ENCODE assay signal across 18 cellular contexts in genomic region chr1:11898831-11899467, GRCh38. TPM values are rescaled to one million over a fixed set of nuclear protein-coding genes. Genes with fewer than 3 reads are reported as not detected.
DNase-seq lines count a peak whose midpoint lies in the region; ATAC-seq, FAIRE-seq and TF ChIP-seq lines count a peak whose summit lies in the region.
"Had no signal": no experiment of that assay in that cellular context is flagged by ENCODE, and none has a peak within 500 bp of the region (broad histone marks: within the 10 kb centered on the region; RNA-seq: fewer than 3 reads in every experiment).

No MANE protein-coding gene starts in this region.

- FAIRE-seq in pancreas (lab: Jason Lieb, UNC), result no peak

- peaks cover 37% of the 10 kb centered on the region for H3K27me3 Mint-ChIP-seq in activated CD4-positive, alpha-beta memory T cell treated with anti-CD3 and anti-CD28 coated beads for 36 hours
- peaks cover 48% of the 10 kb centered on the region for H3K27me3 Mint-ChIP-seq in activated CD4-positive, alpha-beta memory T cell treated with anti-CD3 and anti-CD28 coated beads, Interleukin-2, amount 10 ng/mL, durations not matched to agents 7 days and 5 days
- peaks cover 7% of the 10 kb centered on the region for H3K27me3 Mint-ChIP-seq in endodermal cell (ENCODE audit: insufficient read depth)

- CTCF ChIA-PET in activated CD4-positive, alpha-beta memory T cell treated with anti-CD3 and anti-CD28 coated beads for 36 hours (lab: Charles Lee), result interaction anchor here (1.3 kb wide), 2 partner anchors 61 to 114 kb away, joined by 3 to 4 read pairs; no protein-coding TSS in a partner anchor
- CTCF ChIA-PET in activated CD4-positive, alpha-beta memory T cell treated with anti-CD3 and anti-CD28 coated beads, Interleukin-2, amount 10 ng/mL, durations not matched to agents 7 days and 5 days (lab: Charles Lee), result no interaction called here
- CTCF ChIA-PET in RWPE1 (lab: Yijun Ruan, JAX), result interaction anchor here (0.6 kb wide), 1 partner anchor 188 kb away, joined by 4 read pairs; no protein-coding TSS in a partner anchor

- H3K36me3 ChIP-seq in endodermal cell (ENCODE audit: control insufficient read depth, insufficient read depth, low read length) (no peaks in the 10 kb centered on the region), pancreas (no peaks in the 10 kb centered on the region)

- H3K4me3 ChIP-seq in endodermal cell (ENCODE audit: low read length) (no peak overlapping the region), pancreas (no peak overlapping the region)

- H3K27ac Mint-ChIP-seq in activated CD4-positive, alpha-beta memory T cell treated with anti-CD3 and anti-CD28 coated beads for 36 hours, result no peak overlapping the region
- H3K27ac Mint-ChIP-seq in activated CD4-positive, alpha-beta memory T cell treated with anti-CD3 and anti-CD28 coated beads, Interleukin-2, amount 10 ng/mL, durations not matched to agents 7 days and 5 days, result no peak overlapping the region
- no peak overlapping the region for H3K27ac Mint-ChIP-seq in endodermal cell
- H3K27ac Mint-ChIP-seq: memory B cell had no signal

- no peaks in the 10 kb centered on the region for H3K4me1 ChIP-seq in endodermal cell (ENCODE audit: control insufficient read depth, insufficient read depth, low read length)
- no peaks in the 10 kb centered on the region for H3K4me1 ChIP-seq in pancreas

- H3K9ac ChIP-seq in endodermal cell (ENCODE audit: extremely low read depth, low read length, poor library complexity, severe bottlenecking), result no peak overlapping the region

- H3K36me3 Mint-ChIP-seq in activated CD4-positive, alpha-beta memory T cell treated with anti-CD3 and anti-CD28 coated beads for 36 hours, result no peaks in the 10 kb centered on the region
- no peaks in the 10 kb centered on the region for H3K36me3 Mint-ChIP-seq in activated CD4-positive, alpha-beta memory T cell treated with anti-CD3 and anti-CD28 coated beads, Interleukin-2, amount 10 ng/mL, durations not matched to agents 7 days and 5 days (ENCODE audit: low read depth)
- H3K36me3 Mint-ChIP-seq in endodermal cell (ENCODE audit: low read depth), result no peaks in the 10 kb centered on the region
- H3K36me3 Mint-ChIP-seq: memory B cell had no signal

- H3K9me3 ChIP-seq in endodermal cell (ENCODE audit: control insufficient read depth, low read length) (no peaks in the 10 kb centered on the region), pancreas (no peaks in the 10 kb centered on the region)

- no peaks in the 10 kb centered on the region for H3K9me3 Mint-ChIP-seq in activated CD4-positive, alpha-beta memory T cell treated with anti-CD3 and anti-CD28 coated beads for 36 hours
- H3K9me3 Mint-ChIP-seq in activated CD4-positive, alpha-beta memory T cell treated with anti-CD3 and anti-CD28 coated beads, Interleukin-2, amount 10 ng/mL, durations not matched to agents 7 days and 5 days, result no peaks in the 10 kb centered on the region
- no peaks in the 10 kb centered on the region for H3K9me3 Mint-ChIP-seq in endodermal cell
- H3K9me3 Mint-ChIP-seq: memory B cell had no signal

- intact Hi-C loops in activated CD4-positive, alpha-beta memory T cell treated with anti-CD3 and anti-CD28 coated beads for 36 hours (cut with micrococcal nuclease), result no loop called here
- intact Hi-C loops in pancreas (cut with DNase I), result loop anchor here in 2 of 3 donors (5.0 to 10.0 kb wide), 2 partner anchors 54 to 62 kb away; partner anchors contain the start of gene NPPA (in 1 of the 2)

- no peak for TF ChIP-seq CTCF in RWPE1 (conservative IDR thresholded peaks at IDR 0.05; ENCODE audit: low read depth)
- TF ChIP-seq CTCF in endodermal cell (conservative IDR thresholded peaks at IDR 0.05), result no peak
- TF ChIP-seq CTCF in pancreas (IDR thresholded peaks at IDR 0.05), result no peak

- WGBS in endodermal cell (ENCODE audit: insufficient coverage in 1 of 2, insufficient read length in 1 of 2), 2 experiments, result 23 to 34% methylated on average over 20 to 26 of the region's 26 CpGs
- WGBS in pancreas, 2 donors, result 13 to 15% methylated on average over 26 of the region's 26 CpGs

- no peaks in the 10 kb centered on the region for H3K4me1 Mint-ChIP-seq in activated CD4-positive, alpha-beta memory T cell treated with anti-CD3 and anti-CD28 coated beads for 36 hours (ENCODE audit: low read depth)
- H3K4me1 Mint-ChIP-seq in activated CD4-positive, alpha-beta memory T cell treated with anti-CD3 and anti-CD28 coated beads, Interleukin-2, amount 10 ng/mL, durations not matched to agents 7 days and 5 days, result no peaks in the 10 kb centered on the region
- no peaks in the 10 kb centered on the region for H3K4me1 Mint-ChIP-seq in endodermal cell
- H3K4me1 Mint-ChIP-seq: memory B cell had no signal

- peaks cover 13% of the 10 kb centered on the region for H3K27me3 ChIP-seq in endodermal cell (ENCODE audit: control insufficient read depth, insufficient read depth, low read length, poor library complexity, severe bottlenecking)
- peaks cover 0 to 11% (median 2%) of the 10 kb centered on the region in 4 donors for H3K27me3 ChIP-seq in pancreas

- H3K27ac ChIP-seq in RWPE1 (no peak overlapping the region), endodermal cell (ENCODE audit: low read depth, low read length) (no peak overlapping the region), pancreas (no peak overlapping the region)

- POLR2A ChIA-PET in activated CD4-positive, alpha-beta memory T cell treated with anti-CD3 and anti-CD28 coated beads for 36 hours (lab: Charles Lee), result interaction anchor here (2.0 kb wide), 1 partner anchor 10 kb away, joined by 12 read pairs; no protein-coding TSS in a partner anchor
- POLR2A ChIA-PET in activated CD4-positive, alpha-beta memory T cell treated with anti-CD3 and anti-CD28 coated beads, Interleukin-2, amount 10 ng/mL, durations not matched to agents 7 days and 5 days (lab: Charles Lee), result interaction anchor here (1.0 to 1.8 kb wide), 3 partner anchors 9 to 11 kb away, joined by 3 to 31 read pairs (median 4); no protein-coding TSS in a partner anchor
- POLR2A ChIA-PET in RWPE1 (lab: Yijun Ruan, JAX; ENCODE audit: low non-redundant PET), result interaction anchor here (1.1 kb wide), 1 partner anchor 9 kb away, joined by 4 read pairs; no protein-coding TSS in a partner anchor

- peak; percentile 32 for DNase-seq in activated CD4-positive, alpha-beta memory T cell treated with anti-CD3 and anti-CD28 coated beads for 36 hours
- no peak for DNase-seq in activated CD4-positive, alpha-beta memory T cell treated with anti-CD3 and anti-CD28 coated beads, Interleukin-2, amount 10 ng/mL, durations not matched to agents 7 days and 5 days
- peak; percentile 25 for DNase-seq in RWPE1 (ENCODE audit: low spot score)
- peak; percentile 93 for DNase-seq in endodermal cell
- DNase-seq in pancreas, result peak in 2 of 6 donors; percentile 68 to 74
- no peak for DNase-seq in occipital lobe (lab: John Stamatoyannopoulos, UW)
- no peak for DNase-seq in middle frontal gyrus (ENCODE audit: extremely low spot score, low spot score)
- DNase-seq: activated gamma-delta T cell treated with Interleukin-2 at 50 U/mL for 16 hours, Calu3, hippocampal formation, NCI-H2171 treated with DMSO at 0.1 percent for 48 hours, nucleus accumbens, SW 1271 had no signal

- no peak overlapping the region for H3K4me3 Mint-ChIP-seq in activated CD4-positive, alpha-beta memory T cell treated with anti-CD3 and anti-CD28 coated beads for 36 hours
- H3K4me3 Mint-ChIP-seq in activated CD4-positive, alpha-beta memory T cell treated with anti-CD3 and anti-CD28 coated beads, Interleukin-2, amount 10 ng/mL, durations not matched to agents 7 days and 5 days, result no peak overlapping the region
- no peak overlapping the region for H3K4me3 Mint-ChIP-seq in endodermal cell
- H3K4me3 Mint-ChIP-seq: memory B cell had no signal

- ATAC-seq in pancreas, result peak in 3 of 4 donors; percentile 39 to 66 (median 49)
- ATAC-seq in GM19452 (IDR thresholded peaks at IDR 0.05; ENCODE audit: unreplicated experiment), result no peak

RNA-seq across cellular contexts. Expression of gene KIAA2013, which starts 27.3 kb away (rescaled TPM):
- 10 to 100 TPM; 22.9 to 23.4 TPM for total RNA-seq in activated CD4-positive, alpha-beta memory T cell treated with anti-CD3 and anti-CD28 coated beads for 36 hours
- 10 to 100 TPM; 41.5 to 41.9 TPM for total RNA-seq in activated CD4-positive, alpha-beta memory T cell treated with anti-CD3 and anti-CD28 coated beads, Interleukin-2, amount 10 ng/mL, durations not matched to agents 7 days and 5 days
- total RNA-seq in endodermal cell (10 to 100 TPM; 36.2 to 36.7 TPM), pancreas (10 to 100 TPM; 23.9 to 33.8 (median 28.0) TPM), occipital lobe (18.6 TPM)
- polyA plus RNA-seq in endodermal cell (2013, experiment 1 of 2), result 34.1 TPM
- polyA plus RNA-seq in endodermal cell (2013, experiment 2 of 2), result 32.3 TPM
- polyA plus RNA-seq in pancreas, result 10 to 100 TPM; 21.0 to 25.3 TPM

RNA-seq across cellular contexts. Expression of gene PLOD1, which starts 35.6 kb away (rescaled TPM):
- 10 to 100 TPM; 11.0 to 13.5 TPM for total RNA-seq in activated CD4-positive, alpha-beta memory T cell treated with anti-CD3 and anti-CD28 coated beads for 36 hours
- 10 to 100 TPM; 15.7 to 16.5 TPM for total RNA-seq in activated CD4-positive, alpha-beta memory T cell treated with anti-CD3 and anti-CD28 coated beads, Interleukin-2, amount 10 ng/mL, durations not matched to agents 7 days and 5 days
- 10 to 100 TPM; 71.5 to 81.8 TPM for total RNA-seq in endodermal cell
- polyA plus RNA-seq in endodermal cell (2013, experiment 1 of 2), result 66.4 TPM
- 62.0 TPM for polyA plus RNA-seq in endodermal cell (2013, experiment 2 of 2)
- total RNA-seq in pancreas, result 10 to 100 TPM; 25.3 to 55.2 (median 37.7) TPM
- 10 to 100 TPM; 20.0 to 30.5 TPM for polyA plus RNA-seq in pancreas
- 23.9 TPM for total RNA-seq in occipital lobe

RNA-seq across cellular contexts. Expression of gene NPPB, which starts 40.2 kb away (rescaled TPM):
- not detected for total RNA-seq in activated CD4-positive, alpha-beta memory T cell treated with anti-CD3 and anti-CD28 coated beads for 36 hours
- not detected for total RNA-seq in activated CD4-positive, alpha-beta memory T cell treated with anti-CD3 and anti-CD28 coated beads, Interleukin-2, amount 10 ng/mL, durations not matched to agents 7 days and 5 days
- total RNA-seq in endodermal cell, result 10 to 100 TPM; 45.8 to 51.9 TPM
- polyA plus RNA-seq in endodermal cell (2013, experiment 1 of 2), result 110 TPM
- polyA plus RNA-seq in endodermal cell (2013, experiment 2 of 2), result 184 TPM
- 1 to 10 TPM in 1 of 6 donors, under 1 TPM in 2, not detected in 3; 0.28 to 1.5 (median 0.31) TPM for total RNA-seq in pancreas
- 1 to 10 TPM in 1 of 2 donors, under 1 TPM in 1; 0.95 to 1.6 TPM for polyA plus RNA-seq in pancreas
- 0.47 TPM for total RNA-seq in occipital lobe
- total RNA-seq: Calu3, cerebellum, HT-29 had no signal

RNA-seq across cellular contexts. Expression of gene NPPA, which starts 51.4 kb away (rescaled TPM):
- total RNA-seq in activated CD4-positive, alpha-beta memory T cell treated with anti-CD3 and anti-CD28 coated beads for 36 hours, result not detected
- not detected for total RNA-seq in activated CD4-positive, alpha-beta memory T cell treated with anti-CD3 and anti-CD28 coated beads, Interleukin-2, amount 10 ng/mL, durations not matched to agents 7 days and 5 days
- not detected for total RNA-seq in endodermal cell
- 1.6 TPM for polyA plus RNA-seq in endodermal cell (2013, experiment 1 of 2)
- 3.4 TPM for polyA plus RNA-seq in endodermal cell (2013, experiment 2 of 2)
- under 1 TPM in 1 of 6 donors, not detected in 5; 0.24 TPM for total RNA-seq in pancreas
- polyA plus RNA-seq in pancreas, result 1 to 10 TPM in 1 of 2 donors, under 1 TPM in 1; 0.28 to 1.3 TPM
- total RNA-seq in occipital lobe, result 0.47 TPM
- total RNA-seq: Calu3, epithelial cell of proximal tubule, HT-29 had no signal

Comparison
In these comparisons a context has a peak if more than half of its experiments do, and no peak if none do; other contexts are left out.
1. DNase-seq: peak in activated CD4-positive, alpha-beta memory T cell treated with anti-CD3 and anti-CD28 coated beads for 36 hours (single experiment), RWPE1 (single experiment) and endodermal cell (single experiment); none in activated CD4-positive, alpha-beta memory T cell treated with anti-CD3 and anti-CD28 coated beads, Interleukin-2, amount 10 ng/mL, durations not matched to agents 7 days and 5 days (single experiment), occipital lobe (single experiment) and middle frontal gyrus (single experiment).
2. RNA of gene NPPB, which starts 40.2 kb away (total RNA-seq): 45.8 to 51.9 TPM in endodermal cell; 0.47 TPM in occipital lobe (single experiment), 0.28 to 1.5 TPM in pancreas, not detected in activated CD4-positive, alpha-beta memory T cell treated with anti-CD3 and anti-CD28 coated beads for 36 hours and not detected in activated CD4-positive, alpha-beta memory T cell treated with anti-CD3 and anti-CD28 coated beads, Interleukin-2, amount 10 ng/mL, durations not matched to agents 7 days and 5 days; every median in the first group is over 10 times any median in the second.